Comparison of ENCODE assay signal across 10 cellular contexts in genomic region chr9:137236936-137237421, GRCh38. TPM values are rescaled to one million over a fixed set of nuclear protein-coding genes. Genes with fewer than 3 reads are reported as not detected.
DNase-seq lines count a peak whose midpoint lies in the region; ATAC-seq and TF ChIP-seq lines count a peak whose summit lies in the region.
"Had no signal": no experiment of that assay in that cellular context is flagged by ENCODE, and none has a peak within 500 bp of the region (broad histone marks: within the 10 kb centered on the region; RNA-seq: fewer than 3 reads in every experiment).

No MANE protein-coding gene starts in this region.

- H3K36me3 Mint-ChIP-seq in activated CD8-positive, alpha-beta memory T cell treated with anti-CD3 and anti-CD28 coated beads, Interleukin-2, amount 10 ng/mL, durations not matched to agents 7 days and 5 days, result peaks cover 5% of the 10 kb centered on the region
- H3K36me3 Mint-ChIP-seq: activated naive CD4-positive, alpha-beta T cell treated with anti-CD3 and anti-CD28 coated beads, Interleukin-2, amount 50 U/mL, for 24 hours had no signal

- CTCF ChIA-PET in activated CD8-positive, alpha-beta memory T cell treated with anti-CD3 and anti-CD28 coated beads, Interleukin-2, amount 10 ng/mL, durations not matched to agents 7 days and 5 days (lab: Charles Lee), result interaction anchor here (0.6 to 7.1 kb wide), 52 partner anchors 10 to 449 kb away, joined by 3 to 110 read pairs (median 5); partner anchors contain the start of genes ANAPC2, CYSRT1, DPP7 and GRIN1

- H3K4me1 ChIP-seq in ectodermal cell (ENCODE audit: control insufficient read depth, insufficient read depth, low read length) (peaks cover 30% of the 10 kb centered on the region), stomach (peaks cover 29 to 64% (median 59%) of the 10 kb centered on the region in 4 donors), left lung (peaks cover 8 to 53% of the 10 kb centered on the region in 2 donors)

- H3K27ac Mint-ChIP-seq in activated CD8-positive, alpha-beta memory T cell treated with anti-CD3 and anti-CD28 coated beads, Interleukin-2, amount 10 ng/mL, durations not matched to agents 7 days and 5 days, result no peak overlapping the region
- H3K27ac Mint-ChIP-seq: activated naive CD4-positive, alpha-beta T cell treated with anti-CD3 and anti-CD28 coated beads, Interleukin-2, amount 50 U/mL, for 24 hours had no signal

- peak; percentile 49 for DNase-seq in activated CD8-positive, alpha-beta memory T cell treated with anti-CD3 and anti-CD28 coated beads, Interleukin-2, amount 10 ng/mL, durations not matched to agents 7 days and 5 days
- no peak for DNase-seq in activated CD8-positive, alpha-beta memory T cell treated with anti-CD3 and anti-CD28 coated beads for 24 hours
- DNase-seq in NCI-H2107 treated with DMSO at 0.1 percent for 48 hours (lab: John Stamatoyannopoulos, UW; ENCODE audit: unreplicated experiment) (peak; percentile 82), stomach (no peak), NCI-H1105 treated with DMSO at 0.1 percent for 48 hours (lab: John Stamatoyannopoulos, UW) (no peak), left lung (no peak)

- H3K4me1 Mint-ChIP-seq in activated CD8-positive, alpha-beta memory T cell treated with anti-CD3 and anti-CD28 coated beads, Interleukin-2, amount 10 ng/mL, durations not matched to agents 7 days and 5 days, result peaks cover 12% of the 10 kb centered on the region

- no peaks in the 10 kb centered on the region for H3K9me3 ChIP-seq in ectodermal cell (ENCODE audit: control insufficient read depth, low read length)
- H3K9me3 ChIP-seq in stomach, result no peaks in the 10 kb centered on the region
- H3K9me3 ChIP-seq in left lung, result no peaks in the 10 kb centered on the region

- WGBS in ectodermal cell, 2 experiments, result 64 to 65% methylated on average over 11 of the region's 11 CpGs
- WGBS in stomach, 5 donors, result 30 to 38% (median 34%) methylated on average over 5 to 11 of the region's 11 CpGs

- H3K36me3 ChIP-seq in ectodermal cell (ENCODE audit: control insufficient read depth, insufficient read depth, low read length), result no peaks in the 10 kb centered on the region
- peaks cover 0 to 3% (median under 1%) of the 10 kb centered on the region in 4 donors for H3K36me3 ChIP-seq in stomach
- H3K36me3 ChIP-seq in left lung, result peaks cover 0 to 4% of the 10 kb centered on the region in 2 donors

- H3K27me3 ChIP-seq in ectodermal cell (ENCODE audit: control insufficient read depth, insufficient read depth, low read length, poor library complexity, severe bottlenecking) (no peaks in the 10 kb centered on the region), stomach (peaks cover 15 to 43% (median 39%) of the 10 kb centered on the region in 3 donors), left lung (peaks cover 0 to 42% of the 10 kb centered on the region in 2 donors)

- no peak overlapping the region for H3K4me3 Mint-ChIP-seq in activated CD8-positive, alpha-beta memory T cell treated with anti-CD3 and anti-CD28 coated beads, Interleukin-2, amount 10 ng/mL, durations not matched to agents 7 days and 5 days
- H3K4me3 Mint-ChIP-seq: activated naive CD4-positive, alpha-beta T cell treated with anti-CD3 and anti-CD28 coated beads, Interleukin-2, amount 50 U/mL, for 24 hours had no signal

- H3K9me3 Mint-ChIP-seq in activated CD8-positive, alpha-beta memory T cell treated with anti-CD3 and anti-CD28 coated beads, Interleukin-2, amount 10 ng/mL, durations not matched to agents 7 days and 5 days (ENCODE audit: low read depth), result no peaks in the 10 kb centered on the region
- H3K9me3 Mint-ChIP-seq: activated naive CD4-positive, alpha-beta T cell treated with anti-CD3 and anti-CD28 coated beads, Interleukin-2, amount 50 U/mL, for 24 hours; naive B cell had no signal

- no peaks in the 10 kb centered on the region for H3K27me3 Mint-ChIP-seq in activated CD8-positive, alpha-beta memory T cell treated with anti-CD3 and anti-CD28 coated beads, Interleukin-2, amount 10 ng/mL, durations not matched to agents 7 days and 5 days
- H3K27me3 Mint-ChIP-seq: activated naive CD4-positive, alpha-beta T cell treated with anti-CD3 and anti-CD28 coated beads, Interleukin-2, amount 50 U/mL, for 24 hours had no signal

- TF ChIP-seq CTCF in stomach (IDR thresholded peaks at IDR 0.05) (no peak), left lung (IDR thresholded peaks at IDR 0.05) (no peak)

- ATAC-seq in activated CD8-positive, alpha-beta memory T cell treated with anti-CD3 and anti-CD28 coated beads, Interleukin-2, amount 10 ng/mL, durations not matched to agents 7 days and 5 days, result no peak
- ATAC-seq in HG03432 (IDR thresholded peaks at IDR 0.05; ENCODE audit: unreplicated experiment) (no peak), left lung (no peak)

- TF ChIP-seq EP300 in stomach (IDR thresholded peaks at IDR 0.05), result no peak

- H3K4me3 ChIP-seq in ectodermal cell (ENCODE audit: insufficient read depth, low read depth, low read length), result peak overlapping the region; percentile 6
- H3K4me3 ChIP-seq in stomach, result peak overlapping the region in 3 of 4 donors; percentile 14 to 38 (median 34)
- peak overlapping the region in 1 of 2 donors; percentile 16 for H3K4me3 ChIP-seq in left lung

- intact Hi-C loops in stomach (cut with DNase I; ENCODE audit: low total_unique reads), result loop anchor here (10.0 kb wide), 1 partner anchor 52 kb away; the partner anchor contains the start of genes ANAPC2 and SSNA1
- intact Hi-C loops in left lung (cut with DNase I), result no loop called here

- no peak for TF ChIP-seq POLR2A in stomach (IDR thresholded peaks at IDR 0.05)

- H3K27ac ChIP-seq in ectodermal cell (ENCODE audit: insufficient read depth, low read depth, low read length, poor library complexity, severe bottlenecking) (no peak overlapping the region), stomach (peak overlapping the region in 2 of 5 donors; percentile 24 to 37), left lung (peak overlapping the region in 1 of 2 donors; percentile 53)

RNA-seq across cellular contexts. Expression of gene TUBB4B, which starts 4.1 kb away (rescaled TPM):
- 100 to 1,000 TPM; 353 to 375 TPM for total RNA-seq in activated CD8-positive, alpha-beta memory T cell treated with anti-CD3 and anti-CD28 coated beads, Interleukin-2, amount 10 ng/mL, durations not matched to agents 7 days and 5 days
- polyA plus RNA-seq in ectodermal cell (2013, experiment 1 of 4), result 375 TPM
- polyA plus RNA-seq in ectodermal cell (2013, experiment 2 of 4), result 339 TPM
- 283 TPM for polyA plus RNA-seq in ectodermal cell (2013, experiment 3 of 4)
- 290 TPM for polyA plus RNA-seq in ectodermal cell (2013, experiment 4 of 4)
- total RNA-seq in stomach, result 100 to 1,000 TPM in 4 of 5 donors, 10 to 100 TPM in 1; 69.4 to 170 (median 115) TPM
- polyA plus RNA-seq in stomach, result 100 to 1,000 TPM; 188 to 292 (median 215) TPM
- 100 to 1,000 TPM; 245 to 337 TPM for total RNA-seq in left lung

RNA-seq across cellular contexts. Expression of gene SLC34A3, which starts 6.3 kb away (rescaled TPM):
- total RNA-seq in activated CD8-positive, alpha-beta memory T cell treated with anti-CD3 and anti-CD28 coated beads, Interleukin-2, amount 10 ng/mL, durations not matched to agents 7 days and 5 days, result not detected
- polyA plus RNA-seq in ectodermal cell (2013, experiment 1 of 4), result not detected
- polyA plus RNA-seq in ectodermal cell (2013, experiment 2 of 4), result not detected
- polyA plus RNA-seq in ectodermal cell (2013, experiment 3 of 4), result not detected
- not detected for polyA plus RNA-seq in ectodermal cell (2013, experiment 4 of 4)
- under 1 TPM in 1 of 5 donors, not detected in 4; 0.18 TPM for total RNA-seq in stomach
- under 1 TPM in 1 of 3 donors, not detected in 2; 0.53 TPM for polyA plus RNA-seq in stomach
- total RNA-seq in left lung, result under 1 TPM in 1 of 2 donors, not detected in 1; 0.12 TPM

RNA-seq across cellular contexts. Expression of gene RNF224, which starts 9.7 kb away (rescaled TPM):
- total RNA-seq in activated CD8-positive, alpha-beta memory T cell treated with anti-CD3 and anti-CD28 coated beads, Interleukin-2, amount 10 ng/mL, durations not matched to agents 7 days and 5 days, result not detected
- polyA plus RNA-seq in ectodermal cell (2013, experiment 1 of 4), result not detected
- 0.11 TPM for polyA plus RNA-seq in ectodermal cell (2013, experiment 2 of 4)
- polyA plus RNA-seq in ectodermal cell (2013, experiment 3 of 4), result not detected
- not detected for polyA plus RNA-seq in ectodermal cell (2013, experiment 4 of 4)
- not detected for total RNA-seq in stomach
- 1 to 10 TPM in 1 of 3 donors, not detected in 2; 1.0 TPM for polyA plus RNA-seq in stomach
- under 1 TPM; 0.15 to 0.18 TPM for total RNA-seq in left lung

RNA-seq across cellular contexts. Expression of gene CYSRT1, which starts 12.0 kb away (rescaled TPM):
- total RNA-seq in activated CD8-positive, alpha-beta memory T cell treated with anti-CD3 and anti-CD28 coated beads, Interleukin-2, amount 10 ng/mL, durations not matched to agents 7 days and 5 days, result under 1 TPM; 0.53 to 0.89 TPM
- 1.5 TPM for polyA plus RNA-seq in ectodermal cell (2013, experiment 1 of 4)
- 1.6 TPM for polyA plus RNA-seq in ectodermal cell (2013, experiment 2 of 4)
- 1.5 TPM for polyA plus RNA-seq in ectodermal cell (2013, experiment 3 of 4)
- 0.69 TPM for polyA plus RNA-seq in ectodermal cell (2013, experiment 4 of 4)
- 1 to 10 TPM in 1 of 5 donors, under 1 TPM in 1, not detected in 3; 0.92 to 3.6 TPM for total RNA-seq in stomach
- 10 to 100 TPM in 1 of 3 donors, 1 to 10 TPM in 2; 2.7 to 47.3 (median 3.4) TPM for polyA plus RNA-seq in stomach
- under 1 TPM; 0.44 to 0.50 TPM for total RNA-seq in left lung

RNA-seq across cellular contexts. Expression of gene STPG3, which starts 14.1 kb away (rescaled TPM):
- total RNA-seq in activated CD8-positive, alpha-beta memory T cell treated with anti-CD3 and anti-CD28 coated beads, Interleukin-2, amount 10 ng/mL, durations not matched to agents 7 days and 5 days, result not detected
- not detected for polyA plus RNA-seq in ectodermal cell (2013, experiment 1 of 4)
- not detected for polyA plus RNA-seq in ectodermal cell (2013, experiment 2 of 4)
- polyA plus RNA-seq in ectodermal cell (2013, experiment 3 of 4), result not detected
- not detected for polyA plus RNA-seq in ectodermal cell (2013, experiment 4 of 4)
- not detected for total RNA-seq in stomach
- not detected for polyA plus RNA-seq in stomach
- total RNA-seq in left lung, result not detected

Comparison
In these comparisons a context has a peak if more than half of its experiments do, and no peak if none do; other contexts are left out.
1. DNase-seq: peak in activated CD8-positive, alpha-beta memory T cell treated with anti-CD3 and anti-CD28 coated beads, Interleukin-2, amount 10 ng/mL, durations not matched to agents 7 days and 5 days (single experiment) and NCI-H2107 treated with DMSO at 0.1 percent for 48 hours (single experiment); none in activated CD8-positive, alpha-beta memory T cell treated with anti-CD3 and anti-CD28 coated beads for 24 hours (single experiment), stomach (single experiment), NCI-H1105 treated with DMSO at 0.1 percent for 48 hours (single experiment) and left lung (0 of 2).